ENCODE assay signal across 8 cellular contexts in genomic region chr12:43805857-43806736, GRCh38. TPM values are rescaled to one million over a fixed set of nuclear protein-coding genes. Genes with fewer than 3 reads are reported as not detected.
A peak's percentile ranks its signal among the peaks of the same experiment; 100 is the strongest.
DNase-seq lines count a peak whose midpoint lies in the region; TF ChIP-seq lines count a peak whose summit lies in the region.

Gene TWF1 (minus strand): TSS chr12:43806317. CDS start chr12:43806245, 72 bp downstream.

- no peaks in the 10 kb centered on the region for H3K9me3 ChIP-seq in neutrophil

- in situ Hi-C loops in G401 (cut with HindIII; ENCODE audit: low sequenced_read_pairs) = no loop called here

- DNase-seq in G401 (ENCODE audit: low spot score) = peak; percentile 79
- peak; percentile 92 for DNase-seq in GOT3 (lab: John Stamatoyannopoulos, UW)
- peak; percentile 74 for DNase-seq in LHCN-M2 (ENCODE audit: low read depth)
- DNase-seq in SIG-M5 treated with dmso at 0.1 percent for 504 hours (lab: John Stamatoyannopoulos, UW; ENCODE audit: unreplicated experiment) = peak; percentile 85
- DNase-seq in activated naive CD4-positive, alpha-beta T cell (lab: John Stamatoyannopoulos, UW) = peak; percentile 64 to 80 (median 74)
- peak; percentile 71 for DNase-seq in foreskin melanocyte
- peak in 48 of 49 donors; percentile 42 to 92 (median 79) for DNase-seq in substantia nigra (lab: John Stamatoyannopoulos, UW)

- peaks cover 49% of the 10 kb centered on the region in 2 experiments for H3K4me1 ChIP-seq in neutrophil (ENCODE audit: control insufficient read depth in 1 of 2, insufficient read depth in 1 of 2, low read depth in 1 of 2, low read length in 1 of 2)

- peak; percentile 58 for TF ChIP-seq CTCF in neutrophil (IDR thresholded peaks at IDR 0.05)

- H3K36me3 ChIP-seq in neutrophil = peaks cover 26% of the 10 kb centered on the region

- H3K27ac ChIP-seq in neutrophil (peak within 1 kb of the TSS; percentile 88), substantia nigra (ENCODE audit: low read depth, low read length, poor library complexity, severe bottlenecking) (peak within 1 kb of the TSS; percentile 95)

- peaks cover 13% of the 10 kb centered on the region for H3K27me3 ChIP-seq in neutrophil

- peak within 1 kb of the TSS; percentile 90 to 91 for H3K4me3 ChIP-seq in neutrophil (ENCODE audit: low read depth in 1 of 2, low read length in 1 of 2)

RNA-seq across cellular contexts. Expression of gene TWF1, which starts in this region (rescaled TPM):
- 116 and 173 TPM in 2 replicates for total RNA-seq in G401 (2014; rRNA removed; shearing (Covaris generic))
- 211 and 248 TPM in 2 replicates for total RNA-seq in LHCN-M2 (2014; rRNA removed)
- 48.1 TPM for polyA plus RNA-seq in LHCN-M2 (2012)

Comparison
In these comparisons a context has a peak if more than half of its experiments do, and no peak if none do; other contexts are left out.
1. Peak in every context shown above with its lines: DNase-seq, H3K4me3 ChIP-seq and H3K27ac ChIP-seq.